9 cellular contexts compared by ENCODE assay signal in genomic region chr3:138068579-138069174, GRCh38. TPM values are rescaled to one million over a fixed set of nuclear protein-coding genes. Genes with fewer than 3 reads are reported as not detected.
DNase-seq lines count a peak whose midpoint lies in the region; ATAC-seq, FAIRE-seq and TF ChIP-seq lines count a peak whose summit lies in the region.
"Had no signal": no experiment of that assay in that cellular context is flagged by ENCODE, and none has a peak within 500 bp of the region (broad histone marks: within the 10 kb centered on the region; RNA-seq: fewer than 3 reads in every experiment).

No MANE protein-coding gene starts in this region.

- H3K36me3 ChIP-seq in DOHH2 (ENCODE audit: control insufficient read depth, low read length) (no peaks in the 10 kb centered on the region), testis (ENCODE audit: low read depth, missing control alignments) (no peaks in the 10 kb centered on the region)

- ATAC-seq in GM21526 (IDR thresholded peaks at IDR 0.05; ENCODE audit: low FRiP score, unreplicated experiment) = peak; percentile 83

- H3K9me3 ChIP-seq in DOHH2 (ENCODE audit: control insufficient read depth, insufficient read depth, low read length) = no peaks in the 10 kb centered on the region
- no peaks in the 10 kb centered on the region for H3K9me3 ChIP-seq in testis

- WGBS in testis, 2 donors = 38 to 50% methylated on average over 9 to 14 of the region's 14 CpGs

- intact Hi-C loops in testis (cut with DNase I; ENCODE audit: low total_unique reads) = no loop called here

- peak; percentile 96 for TF ChIP-seq CTCF in DOHH2 (IDR thresholded peaks at IDR 0.05; ENCODE audit: low read depth, low read length, poor library complexity, severe bottlenecking)
- peak; percentile 82 to 95 (median 90) for TF ChIP-seq CTCF in testis (IDR thresholded peaks at IDR 0.05)

- H3K4me1 ChIP-seq in DOHH2 (ENCODE audit: control insufficient read depth, low read length) (no peaks in the 10 kb centered on the region), testis (no peaks in the 10 kb centered on the region)

- H3K4me2 ChIP-seq in DOHH2 (ENCODE audit: low read length) = no peak overlapping the region

- no peaks in the 10 kb centered on the region for H4K20me1 ChIP-seq in DOHH2 (ENCODE audit: control insufficient read depth, insufficient read depth, low read depth, low read length)

- no peak for TF ChIP-seq POLR2A in testis (IDR thresholded peaks at IDR 0.05)

- no peaks in the 10 kb centered on the region for H3K9me2 ChIP-seq in DOHH2 (replicated peaks; ENCODE audit: control insufficient read depth, low read length)

- H3K27ac ChIP-seq in DOHH2 (ENCODE audit: low read depth, low read length) = no peak overlapping the region
- no peak overlapping the region for H3K27ac ChIP-seq in testis

- no peaks in the 10 kb centered on the region for H3F3A ChIP-seq in DOHH2 (ENCODE audit: control insufficient read depth, insufficient read depth)

- no peaks in the 10 kb centered on the region for H3K79me2 ChIP-seq in DOHH2 (ENCODE audit: control insufficient read depth, low read length)

- H3K4me3 ChIP-seq in DOHH2 (ENCODE audit: low read length) (no peak overlapping the region), testis (no peak overlapping the region)

- H3K27me3 ChIP-seq in DOHH2 (ENCODE audit: control insufficient read depth, low read length) (peaks cover 4% of the 10 kb centered on the region; the same call in 1 of the 2 replicates), testis (no peaks in the 10 kb centered on the region)

- DNase-seq in HuH-7.5 (ENCODE audit: low spot score) = peak; percentile 75
- DNase-seq in RCC 7860 (ENCODE audit: low spot score) = peak; percentile 44
- DNase-seq in activated T-helper 1 cell treated with Interleukin-2 at 50 U/mL for 16 hours (ENCODE audit: low read depth) = peak; percentile 46
- DNase-seq in fibroblast of the conjunctiva (ENCODE audit: low read depth) = peak; percentile 78
- DNase-seq in nucleus accumbens (lab: John Stamatoyannopoulos, UW) = peak in 51 of 56 donors; percentile 7 to 82 (median 48)
- DNase-seq in testis = peak; percentile 85

- FAIRE-seq in RCC 7860 (lab: Jason Lieb, UNC) = no peak
- FAIRE-seq: islet of Langerhans had no signal

RNA-seq across cellular contexts. Expression of gene DZIP1L, which starts 46.7 kb away (rescaled TPM):
- 10 to 100 TPM; 22.1 to 24.6 TPM for total RNA-seq in testis
- 6.6 TPM for polyA plus RNA-seq in testis (ENCODE audit: insufficient read depth, low read depth, low replicate concordance)

RNA-seq across cellular contexts. Expression of gene CLDN18, which starts 58.7 kb away (rescaled TPM):
- 1 to 10 TPM; 1.7 to 3.1 TPM for total RNA-seq in testis
- 2.6 TPM for polyA plus RNA-seq in testis (ENCODE audit: insufficient read depth, low read depth, low replicate concordance)
